In the genomic region with DNA sequence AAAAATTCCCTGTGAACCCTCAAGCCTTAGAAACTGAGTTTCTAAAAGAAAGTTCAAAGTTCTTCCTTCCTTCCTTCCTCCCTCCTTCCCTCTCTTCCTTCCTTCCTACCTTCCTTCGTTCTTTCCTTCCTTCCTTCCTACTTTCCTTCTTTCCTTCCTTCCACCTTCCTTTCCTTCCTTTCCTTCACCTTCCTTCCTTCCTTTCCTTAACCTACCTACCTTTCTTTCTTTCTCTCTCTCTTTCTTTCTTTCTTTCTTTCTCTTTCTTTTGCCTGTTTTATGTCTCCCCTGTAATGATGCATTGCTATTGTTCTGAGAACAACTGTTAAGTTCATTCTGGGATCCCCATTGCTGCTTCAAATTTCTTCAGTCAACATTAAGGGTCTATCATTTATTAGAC, we compare ENCODE assay signal across 33 cellular contexts.
DNase-seq lines count a peak whose midpoint lies in the region; ATAC-seq, FAIRE-seq and TF ChIP-seq lines count a peak whose summit lies in the region.
"Had no signal": no experiment of that assay in that cellular context is flagged by ENCODE, and none has a peak within 500 bp of the region (broad histone marks: within the 10 kb centered on the region; RNA-seq: fewer than 3 reads in every experiment).

No MANE protein-coding gene starts in this region.

- POLR2A ChIA-PET in HEK293 (lab: Yijun Ruan, JAX) = no interaction called here
- POLR2A ChIA-PET in K562 (lab: Yijun Ruan, JAX) = no interaction called here

- TF ChIP-seq EP300 in K562 (IDR thresholded peaks at IDR 0.05; ENCODE audit: low read length) = no peak

- H3K9me3 Mint-ChIP-seq in neural crest cell = no peaks in the 10 kb centered on the region
- H3K9me3 Mint-ChIP-seq: CD4-positive, alpha-beta T cell; CD4-positive, CD25-positive, alpha-beta regulatory T cell; CD8-positive, alpha-beta memory T cell; CD8-positive, alpha-beta T cell had no signal

- H3K36me3 Mint-ChIP-seq in neural crest cell (ENCODE audit: low read depth) = no peaks in the 10 kb centered on the region
- H3K36me3 Mint-ChIP-seq: CD14-positive monocyte; CD4-positive, alpha-beta memory T cell; CD4-positive, CD25-positive, alpha-beta regulatory T cell; CD8-positive, alpha-beta memory T cell; CD8-positive, alpha-beta T cell had no signal

- 0% methylated on average over 1 of the region's 1 CpG for WGBS in K562 (ENCODE audit: insufficient coverage, low coverage, missing lambda C conversion rate)

- peaks cover 19% of the 10 kb centered on the region for H3K4me1 Mint-ChIP-seq in neural crest cell

- CTCF ChIA-PET in HEK293 (lab: Yijun Ruan, JAX) = interaction anchor here (0.6 kb wide), 2 partner anchors 288 to 644 kb away, joined by 3 to 4 read pairs; no protein-coding TSS in a partner anchor
- CTCF ChIA-PET in K562 (lab: Yijun Ruan, JAX; ENCODE audit: low intra/inter-chr PET ratio) = no interaction called here

- TF ChIP-seq CTCF in HEK293 (tag by site-specific recombination; IDR thresholded peaks at IDR 0.05) = no peak
- TF ChIP-seq CTCF in K562 (IDR thresholded peaks at IDR 0.05 in 2 of 3, conservative IDR thresholded peaks at IDR 0.05 in 1 of 3; ENCODE audit: insufficient read depth in 2 of 3, low read depth in 1 of 3, low read length in 3 of 3) = no peak
- no peak for TF ChIP-seq CTCF in neural crest cell (conservative IDR thresholded peaks at IDR 0.05)

- no peak overlapping the region for H3K9ac ChIP-seq in K562 (ENCODE audit: insufficient read depth in 1 of 2, low read depth in 2 of 2, low read length in 2 of 2)
- H3K9ac ChIP-seq: BLaER1; BLaER1 treated with 17β-estradiol and CSF1 and Interleukin-3, amounts not matched to agents 10 nM and 100 nM had no signal

- no TSS peak for BruUV-seq in K562 (replicated peaks; lab: Mats Ljungman, UMichigan)

- intact Hi-C loops in K562 (cut with micrococcal nuclease) = no loop called here

- no peaks in the 10 kb centered on the region for H3K9me1 ChIP-seq in K562 (ENCODE audit: control insufficient read depth, insufficient read depth, low read length)

- no peaks in the 10 kb centered on the region for H4K20me1 ChIP-seq in K562 (replicated peaks; ENCODE audit: control insufficient read depth, insufficient read depth, low read length)
- H4K20me1 ChIP-seq: BLaER1; BLaER1 treated with 17β-estradiol and CSF1 and Interleukin-3, amounts not matched to agents 10 nM and 100 nM had no signal

- peaks cover 41% of the 10 kb centered on the region for H3K27me3 Mint-ChIP-seq in neural crest cell (ENCODE audit: low read depth)

- H3K4me3 Mint-ChIP-seq in neural crest cell = peak overlapping the region; percentile 4
- H3K4me3 Mint-ChIP-seq: B cell; CD4-positive, alpha-beta T cell; CD4-positive, CD25-positive, alpha-beta regulatory T cell; CD8-positive, alpha-beta T cell had no signal

- ATAC-seq in K562 (no peak), GM18517 (IDR thresholded peaks at IDR 0.05; ENCODE audit: unreplicated experiment) (no peak)
- ATAC-seq: A549; CD8-positive, alpha-beta T cell had no signal

- in situ Hi-C loops in K562 (cut with MboI) = no loop called here

- H3K27me3 ChIP-seq in K562 (ENCODE audit: control insufficient read depth in 2 of 2, insufficient read depth in 2 of 2, low read length in 2 of 2) = no peaks in the 10 kb centered on the region
- H3K27me3 ChIP-seq: BE2C; BLaER1; BLaER1 treated with 17β-estradiol and CSF1 and Interleukin-3, amounts not matched to agents 10 nM and 100 nM had no signal

- no peaks in the 10 kb centered on the region; the same call in 1 of the 2 replicates for H3K4me1 ChIP-seq in HEK293 (ENCODE audit: control insufficient read depth, insufficient read depth, low read length)
- no peaks in the 10 kb centered on the region for H3K4me1 ChIP-seq in K562 (replicated peaks in 1 of 2; ENCODE audit: control insufficient read depth in 2 of 2, insufficient read depth in 2 of 2, low read length in 2 of 2)
- H3K4me1 ChIP-seq: A549; BE2C; BLaER1; BLaER1 treated with 17β-estradiol and CSF1 and Interleukin-3, amounts not matched to agents 10 nM and 100 nM; Caco-2 had no signal

- no peaks in the 10 kb centered on the region for H3K36me3 ChIP-seq in HEK293 (ENCODE audit: control insufficient read depth in 2 of 2, insufficient read depth in 1 of 2, low read length in 2 of 2)
- H3K36me3 ChIP-seq in K562 (ENCODE audit: control insufficient read depth, insufficient read depth, low read length) = no peaks in the 10 kb centered on the region
- H3K36me3 ChIP-seq: BE2C; BLaER1; BLaER1 treated with 17β-estradiol and CSF1 and Interleukin-3, amounts not matched to agents 10 nM and 100 nM had no signal

- TF ChIP-seq RAD21 in K562 (CRISPR knock-in tag; conservative IDR thresholded peaks at IDR 0.05 in 1 of 2, IDR thresholded peaks at IDR 0.05 in 1 of 2) = no peak

- no peak overlapping the region for H2AFZ ChIP-seq in K562 (ENCODE audit: low read depth, low read length)

- no peak for TF ChIP-seq POLR2A in K562 (conservative IDR thresholded peaks at IDR 0.05)

- H3K27ac Mint-ChIP-seq in neural crest cell (ENCODE audit: unreplicated experiment) = no peak overlapping the region
- H3K27ac Mint-ChIP-seq: B cell; CD14-positive monocyte; CD4-positive, alpha-beta T cell; CD4-positive, CD25-positive, alpha-beta regulatory T cell; CD8-positive, alpha-beta memory T cell; CD8-positive, alpha-beta T cell had no signal

- no peaks in the 10 kb centered on the region for H3K79me2 ChIP-seq in K562 (ENCODE audit: control insufficient read depth, insufficient read depth, low read length)

- no peak for DNase-seq in K562 (ENCODE audit: extremely low read depth in 1 of 4, low spot score in 3 of 4)
- DNase-seq in neural crest cell (ENCODE audit: low read depth, low spot score) = no peak
- DNase-seq in effector CD8-positive, alpha-beta T cell (lab: John Stamatoyannopoulos, UW) = no peak
- DNase-seq in T-helper 1 cell = no peak
- DNase-seq: 8988T; ACHN; AML-193; BE2C; C1 segment of cervical spinal cord; Caco-2; Calu3; CD4-positive, alpha-beta memory T cell; CD4-positive, alpha-beta T cell; CD4-positive, CD25-positive, alpha-beta regulatory T cell; CD8-positive, alpha-beta memory T cell; CD8-positive, alpha-beta T cell; COR-L47; DMS 273 treated with DMSO at 0.1 percent for 48 hours; DMS153; DMS79; DMS79 treated with DMSO at 0.1 percent for 48 hours; DND-41; EL had no signal

- no peak for FAIRE-seq in K562 (lab: Jason Lieb, UNC)
- FAIRE-seq: A549, D721Med had no signal

- H3K9me3 ChIP-seq in HEK293 (ENCODE audit: control insufficient read depth, insufficient read depth, low read depth, low read length) = no peaks in the 10 kb centered on the region
- H3K9me3 ChIP-seq in K562 (replicated peaks; ENCODE audit: control insufficient read depth, insufficient read depth, low read depth, low read length) = no peaks in the 10 kb centered on the region
- H3K9me3 ChIP-seq: A549; BE2C; BLaER1; BLaER1 treated with 17β-estradiol and CSF1 and Interleukin-3, amounts not matched to agents 10 nM and 100 nM; Caco-2 had no signal

- H3K4me2 ChIP-seq in K562 (ENCODE audit: insufficient read depth, low read length) = no peak overlapping the region
- H3K4me2 ChIP-seq: A549; BLaER1; BLaER1 treated with 17β-estradiol and CSF1 and Interleukin-3, amounts not matched to agents 10 nM and 100 nM had no signal

- no peak overlapping the region for H3K4me3 ChIP-seq in HEK293 (ENCODE audit: low read depth, low read length)
- H3K4me3 ChIP-seq in K562 = no peak overlapping the region
- H3K4me3 ChIP-seq: A549; BLaER1; BLaER1 treated with 17β-estradiol and CSF1 and Interleukin-3, amounts not matched to agents 10 nM and 100 nM had no signal

- H3K27ac ChIP-seq in HEK293 (ENCODE audit: extremely low read depth, low read depth, low read length) (no peak overlapping the region), K562 (ENCODE audit: extremely low read depth, low read depth, low read length) (no peak overlapping the region)
- H3K27ac ChIP-seq: 22Rv1; A549; BLaER1; BLaER1 treated with 17β-estradiol and CSF1 and Interleukin-3, amounts not matched to agents 10 nM and 100 nM; C4-2B had no signal

TF ChIP-seq in HEK293, 187 proteins besides CTCF, POLR2A, EP300 and RAD21 (continues in another document):
- TF ChIP-seq, protein P1, sequence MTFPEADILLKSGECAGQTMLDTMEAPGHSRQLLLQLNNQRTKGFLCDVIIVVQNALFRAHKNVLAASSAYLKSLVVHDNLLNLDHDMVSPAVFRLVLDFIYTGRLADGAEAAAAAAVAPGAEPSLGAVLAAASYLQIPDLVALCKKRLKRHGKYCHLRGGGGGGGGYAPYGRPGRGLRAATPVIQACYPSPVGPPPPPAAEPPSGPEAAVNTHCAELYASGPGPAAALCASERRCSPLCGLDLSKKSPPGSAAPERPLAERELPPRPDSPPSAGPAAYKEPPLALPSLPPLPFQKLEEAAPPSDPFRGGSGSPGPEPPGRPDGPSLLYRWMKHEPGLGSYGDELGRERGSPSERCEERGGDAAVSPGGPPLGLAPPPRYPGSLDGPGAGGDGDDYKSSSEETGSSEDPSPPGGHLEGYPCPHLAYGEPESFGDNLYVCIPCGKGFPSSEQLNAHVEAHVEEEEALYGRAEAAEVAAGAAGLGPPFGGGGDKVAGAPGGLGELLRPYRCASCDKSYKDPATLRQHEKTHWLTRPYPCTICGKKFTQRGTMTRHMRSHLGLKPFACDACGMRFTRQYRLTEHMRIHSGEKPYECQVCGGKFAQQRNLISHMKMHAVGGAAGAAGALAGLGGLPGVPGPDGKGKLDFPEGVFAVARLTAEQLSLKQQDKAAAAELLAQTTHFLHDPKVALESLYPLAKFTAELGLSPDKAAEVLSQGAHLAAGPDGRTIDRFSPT (tag by site-specific recombination; IDR thresholded peaks at IDR 0.05) = no peak
- TF ChIP-seq ZBTB7A (tag by site-specific recombination; IDR thresholded peaks at IDR 0.05; ENCODE audit: low read depth) (no peak), ZNF266 (tag by site-specific recombination; IDR thresholded peaks at IDR 0.05; ENCODE audit: low read depth) (no peak)

TF ChIP-seq in K562, 482 proteins besides CTCF, POLR2A, EP300 and RAD21 (continues in another document):
- TF ChIP-seq NELFE (IDR thresholded peaks at IDR 0.05; ENCODE audit: insufficient read depth, insufficient read length) = no peak
- no peak for TF ChIP-seq POU5F1 (IDR thresholded peaks at IDR 0.05; ENCODE audit: borderline replicate concordance, low read depth, low read length, partially characterized antibody)
- no peak for TF ChIP-seq NCOA6 (IDR thresholded peaks at IDR 0.05)
- TF ChIP-seq, protein P2, sequence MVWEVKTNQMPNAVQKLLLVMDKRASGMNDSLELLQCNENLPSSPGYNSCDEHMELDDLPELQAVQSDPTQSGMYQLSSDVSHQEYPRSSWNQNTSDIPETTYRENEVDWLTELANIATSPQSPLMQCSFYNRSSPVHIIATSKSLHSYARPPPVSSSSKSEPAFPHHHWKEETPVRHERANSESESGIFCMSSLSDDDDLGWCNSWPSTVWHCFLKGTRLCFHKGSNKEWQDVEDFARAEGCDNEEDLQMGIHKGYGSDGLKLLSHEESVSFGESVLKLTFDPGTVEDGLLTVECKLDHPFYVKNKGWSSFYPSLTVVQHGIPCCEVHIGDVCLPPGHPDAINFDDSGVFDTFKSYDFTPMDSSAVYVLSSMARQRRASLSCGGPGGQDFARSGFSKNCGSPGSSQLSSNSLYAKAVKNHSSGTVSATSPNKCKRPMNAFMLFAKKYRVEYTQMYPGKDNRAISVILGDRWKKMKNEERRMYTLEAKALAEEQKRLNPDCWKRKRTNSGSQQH (CRISPR knock-in tag; IDR thresholded peaks at IDR 0.05) = peak; percentile 83; the same call in 1 of the 2 replicates
- no peak for TF ChIP-seq BRCA1 (IDR thresholded peaks at IDR 0.05)
- TF ChIP-seq BRCA1 (CRISPR knock-in tag; IDR thresholded peaks at IDR 0.05) = no peak
